In the genomic region with DNA sequence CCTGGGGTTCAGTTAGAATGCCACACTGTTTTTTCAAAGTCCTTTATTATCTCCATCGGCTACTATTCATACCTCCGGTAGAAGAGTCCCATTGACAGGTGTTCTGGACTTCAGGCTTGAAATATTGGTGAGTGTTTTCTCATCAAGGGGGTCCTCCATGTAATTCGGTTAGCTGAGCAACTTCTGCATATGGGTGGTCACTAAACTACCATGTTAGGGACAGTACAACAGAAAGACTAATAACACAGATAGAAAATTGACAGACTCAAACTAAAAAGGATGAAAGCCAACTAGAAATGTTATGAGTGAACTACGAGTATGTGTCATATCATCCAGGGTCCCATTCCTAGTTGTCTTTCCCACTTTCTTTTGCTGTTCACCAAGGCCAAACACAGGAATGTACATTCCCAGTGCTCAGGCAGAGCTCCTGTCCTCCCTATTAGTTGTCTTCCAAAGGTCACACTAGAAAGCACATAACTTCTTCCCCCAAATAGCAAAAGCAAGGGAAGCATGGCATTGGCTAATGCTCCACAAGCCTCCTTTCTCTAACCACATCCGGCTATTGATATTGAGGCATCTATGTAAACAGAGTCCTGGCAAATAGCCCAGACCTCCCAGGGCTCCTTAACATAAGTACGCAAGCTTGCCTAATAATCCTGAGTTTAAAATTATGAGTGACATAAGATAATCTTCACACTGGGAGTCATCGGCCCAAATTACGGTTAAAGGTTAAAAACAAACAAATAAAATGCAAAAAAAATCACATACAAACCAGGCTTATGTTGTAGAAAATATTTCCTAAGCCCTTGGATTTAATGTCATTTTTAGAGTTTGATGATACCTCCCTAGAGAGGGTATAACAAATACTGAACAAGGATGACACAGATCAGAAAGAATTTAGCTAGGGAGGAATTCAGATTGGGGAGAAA, we compare ENCODE assay signal across 1 cellular context.
TF ChIP-seq lines count a peak whose summit lies in the region.

No MANE protein-coding gene starts in this region.

TF ChIP-seq in HepG2, 621 proteins besides CTCF, POLR2A, EP300 and RAD21 (continued from another document and continues in another):
- TF ChIP-seq, protein P1, sequence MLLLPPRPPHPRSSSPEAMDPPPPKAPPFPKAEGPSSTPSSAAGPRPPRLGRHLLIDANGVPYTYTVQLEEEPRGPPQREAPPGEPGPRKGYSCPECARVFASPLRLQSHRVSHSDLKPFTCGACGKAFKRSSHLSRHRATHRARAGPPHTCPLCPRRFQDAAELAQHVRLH (CRISPR knock-in tag; IDR thresholded peaks at IDR 0.05; ENCODE audit: borderline replicate concordance, low read depth), result peak; percentile 95
- peak; percentile 91 for TF ChIP-seq FOSL2 (CRISPR knock-in tag; IDR thresholded peaks at IDR 0.05)
- no peak for TF ChIP-seq ZNF510 (CRISPR knock-in tag; IDR thresholded peaks at IDR 0.05; ENCODE audit: low read depth)
- TF ChIP-seq, protein P2, sequence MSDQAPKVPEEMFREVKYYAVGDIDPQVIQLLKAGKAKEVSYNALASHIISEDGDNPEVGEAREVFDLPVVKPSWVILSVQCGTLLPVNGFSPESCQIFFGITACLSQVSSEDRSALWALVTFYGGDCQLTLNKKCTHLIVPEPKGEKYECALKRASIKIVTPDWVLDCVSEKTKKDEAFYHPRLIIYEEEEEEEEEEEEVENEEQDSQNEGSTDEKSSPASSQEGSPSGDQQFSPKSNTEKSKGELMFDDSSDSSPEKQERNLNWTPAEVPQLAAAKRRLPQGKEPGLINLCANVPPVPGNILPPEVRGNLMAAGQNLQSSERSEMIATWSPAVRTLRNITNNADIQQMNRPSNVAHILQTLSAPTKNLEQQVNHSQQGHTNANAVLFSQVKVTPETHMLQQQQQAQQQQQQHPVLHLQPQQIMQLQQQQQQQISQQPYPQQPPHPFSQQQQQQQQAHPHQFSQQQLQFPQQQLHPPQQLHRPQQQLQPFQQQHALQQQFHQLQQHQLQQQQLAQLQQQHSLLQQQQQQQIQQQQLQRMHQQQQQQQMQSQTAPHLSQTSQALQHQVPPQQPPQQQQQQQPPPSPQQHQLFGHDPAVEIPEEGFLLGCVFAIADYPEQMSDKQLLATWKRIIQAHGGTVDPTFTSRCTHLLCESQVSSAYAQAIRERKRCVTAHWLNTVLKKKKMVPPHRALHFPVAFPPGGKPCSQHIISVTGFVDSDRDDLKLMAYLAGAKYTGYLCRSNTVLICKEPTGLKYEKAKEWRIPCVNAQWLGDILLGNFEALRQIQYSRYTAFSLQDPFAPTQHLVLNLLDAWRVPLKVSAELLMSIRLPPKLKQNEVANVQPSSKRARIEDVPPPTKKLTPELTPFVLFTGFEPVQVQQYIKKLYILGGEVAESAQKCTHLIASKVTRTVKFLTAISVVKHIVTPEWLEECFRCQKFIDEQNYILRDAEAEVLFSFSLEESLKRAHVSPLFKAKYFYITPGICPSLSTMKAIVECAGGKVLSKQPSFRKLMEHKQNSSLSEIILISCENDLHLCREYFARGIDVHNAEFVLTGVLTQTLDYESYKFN (CRISPR knock-in tag; conservative IDR thresholded peaks at IDR 0.05), result peak; percentile 98
- TF ChIP-seq, protein P3, sequence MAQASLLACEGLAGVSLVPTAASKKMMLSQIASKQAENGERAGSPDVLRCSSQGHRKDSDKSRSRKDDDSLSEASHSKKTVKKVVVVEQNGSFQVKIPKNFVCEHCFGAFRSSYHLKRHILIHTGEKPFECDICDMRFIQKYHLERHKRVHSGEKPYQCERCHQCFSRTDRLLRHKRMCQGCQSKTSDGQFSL (CRISPR knock-in tag; IDR thresholded peaks at IDR 0.05), result no peak
- TF ChIP-seq HOXA5 (CRISPR knock-in tag; IDR thresholded peaks at IDR 0.05), result peak; percentile 68; the same call in 1 of the 2 replicates
- peak; percentile 100 for TF ChIP-seq GATAD2A (CRISPR knock-in tag; IDR thresholded peaks at IDR 0.05)
- TF ChIP-seq ZNF83 (CRISPR knock-in tag; IDR thresholded peaks at IDR 0.05; ENCODE audit: borderline replicate concordance), result no peak
- peak; percentile 94 for TF ChIP-seq ZNF292 (CRISPR knock-in tag; IDR thresholded peaks at IDR 0.05; ENCODE audit: borderline replicate concordance, low read depth)
- no peak; the same call in 1 of the 2 replicates for TF ChIP-seq ZBTB21 (CRISPR knock-in tag; IDR thresholded peaks at IDR 0.05)
- TF ChIP-seq POLR2AphosphoS2 (IDR thresholded peaks at IDR 0.05; ENCODE audit: low read depth, low read length), result no peak
- peak; percentile 76; the same call in 1 of the 2 replicates for TF ChIP-seq ZSCAN29 (CRISPR knock-in tag; conservative IDR thresholded peaks at IDR 0.05)
- TF ChIP-seq ZNF136 (CRISPR knock-in tag; IDR thresholded peaks at IDR 0.05; ENCODE audit: low read depth), result no peak; the same call in 1 of the 2 replicates
- no peak for TF ChIP-seq HNRNPK (IDR thresholded peaks at IDR 0.05; ENCODE audit: low read depth, low read length, poor library complexity, severe bottlenecking)
- no peak for TF ChIP-seq TCF12 (IDR thresholded peaks at IDR 0.05)
- TF ChIP-seq TCF12 (CRISPR knock-in tag; IDR thresholded peaks at IDR 0.05), result 0 out of 2 replicates have a peak, but pooled peaks have one; percentile 74
- TF ChIP-seq ZNF33A (CRISPR knock-in tag; IDR thresholded peaks at IDR 0.05; ENCODE audit: borderline replicate concordance), result no peak
- TF ChIP-seq, protein P4, sequence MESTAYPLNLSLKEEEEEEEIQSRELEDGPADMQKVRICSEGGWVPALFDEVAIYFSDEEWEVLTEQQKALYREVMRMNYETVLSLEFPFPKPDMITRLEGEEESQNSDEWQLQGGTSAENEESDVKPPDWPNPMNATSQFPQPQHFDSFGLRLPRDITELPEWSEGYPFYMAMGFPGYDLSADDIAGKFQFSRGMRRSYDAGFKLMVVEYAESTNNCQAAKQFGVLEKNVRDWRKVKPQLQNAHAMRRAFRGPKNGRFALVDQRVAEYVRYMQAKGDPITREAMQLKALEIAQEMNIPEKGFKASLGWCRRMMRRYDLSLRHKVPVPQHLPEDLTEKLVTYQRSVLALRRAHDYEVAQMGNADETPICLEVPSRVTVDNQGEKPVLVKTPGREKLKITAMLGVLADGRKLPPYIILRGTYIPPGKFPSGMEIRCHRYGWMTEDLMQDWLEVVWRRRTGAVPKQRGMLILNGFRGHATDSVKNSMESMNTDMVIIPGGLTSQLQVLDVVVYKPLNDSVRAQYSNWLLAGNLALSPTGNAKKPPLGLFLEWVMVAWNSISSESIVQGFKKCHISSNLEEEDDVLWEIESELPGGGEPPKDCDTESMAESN (CRISPR knock-in tag; conservative IDR thresholded peaks at IDR 0.05), result peak; percentile 55; the same call in 1 of the 2 replicates
- TF ChIP-seq, protein P5, sequence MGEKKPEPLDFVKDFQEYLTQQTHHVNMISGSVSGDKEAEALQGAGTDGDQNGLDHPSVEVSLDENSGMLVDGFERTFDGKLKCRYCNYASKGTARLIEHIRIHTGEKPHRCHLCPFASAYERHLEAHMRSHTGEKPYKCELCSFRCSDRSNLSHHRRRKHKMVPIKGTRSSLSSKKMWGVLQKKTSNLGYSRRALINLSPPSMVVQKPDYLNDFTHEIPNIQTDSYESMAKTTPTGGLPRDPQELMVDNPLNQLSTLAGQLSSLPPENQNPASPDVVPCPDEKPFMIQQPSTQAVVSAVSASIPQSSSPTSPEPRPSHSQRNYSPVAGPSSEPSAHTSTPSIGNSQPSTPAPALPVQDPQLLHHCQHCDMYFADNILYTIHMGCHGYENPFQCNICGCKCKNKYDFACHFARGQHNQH (CRISPR knock-in tag; IDR thresholded peaks at IDR 0.05), result peak; percentile 96
- TF ChIP-seq, protein P6, sequence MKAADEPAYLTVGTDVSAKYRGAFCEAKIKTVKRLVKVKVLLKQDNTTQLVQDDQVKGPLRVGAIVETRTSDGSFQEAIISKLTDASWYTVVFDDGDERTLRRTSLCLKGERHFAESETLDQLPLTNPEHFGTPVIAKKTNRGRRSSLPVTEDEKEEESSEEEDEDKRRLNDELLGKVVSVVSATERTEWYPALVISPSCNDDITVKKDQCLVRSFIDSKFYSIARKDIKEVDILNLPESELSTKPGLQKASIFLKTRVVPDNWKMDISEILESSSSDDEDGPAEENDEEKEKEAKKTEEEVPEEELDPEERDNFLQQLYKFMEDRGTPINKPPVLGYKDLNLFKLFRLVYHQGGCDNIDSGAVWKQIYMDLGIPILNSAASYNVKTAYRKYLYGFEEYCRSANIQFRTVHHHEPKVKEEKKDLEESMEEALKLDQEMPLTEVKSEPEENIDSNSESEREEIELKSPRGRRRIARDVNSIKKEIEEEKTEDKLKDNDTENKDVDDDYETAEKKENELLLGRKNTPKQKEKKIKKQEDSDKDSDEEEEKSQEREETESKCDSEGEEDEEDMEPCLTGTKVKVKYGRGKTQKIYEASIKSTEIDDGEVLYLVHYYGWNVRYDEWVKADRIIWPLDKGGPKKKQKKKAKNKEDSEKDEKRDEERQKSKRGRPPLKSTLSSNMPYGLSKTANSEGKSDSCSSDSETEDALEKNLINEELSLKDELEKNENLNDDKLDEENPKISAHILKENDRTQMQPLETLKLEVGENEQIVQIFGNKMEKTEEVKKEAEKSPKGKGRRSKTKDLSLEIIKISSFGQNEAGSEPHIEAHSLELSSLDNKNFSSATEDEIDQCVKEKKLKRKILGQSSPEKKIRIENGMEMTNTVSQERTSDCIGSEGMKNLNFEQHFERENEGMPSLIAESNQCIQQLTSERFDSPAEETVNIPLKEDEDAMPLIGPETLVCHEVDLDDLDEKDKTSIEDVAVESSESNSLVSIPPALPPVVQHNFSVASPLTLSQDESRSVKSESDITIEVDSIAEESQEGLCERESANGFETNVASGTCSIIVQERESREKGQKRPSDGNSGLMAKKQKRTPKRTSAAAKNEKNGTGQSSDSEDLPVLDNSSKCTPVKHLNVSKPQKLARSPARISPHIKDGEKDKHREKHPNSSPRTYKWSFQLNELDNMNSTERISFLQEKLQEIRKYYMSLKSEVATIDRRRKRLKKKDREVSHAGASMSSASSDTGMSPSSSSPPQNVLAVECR (CRISPR knock-in tag; IDR thresholded peaks at IDR 0.05; ENCODE audit: borderline replicate concordance), result peak; percentile 78; the same call in 1 of the 2 replicates
- no peak for TF ChIP-seq ATAD3A (CRISPR knock-in tag; IDR thresholded peaks at IDR 0.05)
- peak; percentile 99 for TF ChIP-seq POGZ (CRISPR knock-in tag; IDR thresholded peaks at IDR 0.05)
- peak; percentile 57; the same call in 1 of the 2 replicates for TF ChIP-seq ZNF724P (CRISPR knock-in tag; IDR thresholded peaks at IDR 0.05; ENCODE audit: borderline replicate concordance)
- TF ChIP-seq, protein P7, sequence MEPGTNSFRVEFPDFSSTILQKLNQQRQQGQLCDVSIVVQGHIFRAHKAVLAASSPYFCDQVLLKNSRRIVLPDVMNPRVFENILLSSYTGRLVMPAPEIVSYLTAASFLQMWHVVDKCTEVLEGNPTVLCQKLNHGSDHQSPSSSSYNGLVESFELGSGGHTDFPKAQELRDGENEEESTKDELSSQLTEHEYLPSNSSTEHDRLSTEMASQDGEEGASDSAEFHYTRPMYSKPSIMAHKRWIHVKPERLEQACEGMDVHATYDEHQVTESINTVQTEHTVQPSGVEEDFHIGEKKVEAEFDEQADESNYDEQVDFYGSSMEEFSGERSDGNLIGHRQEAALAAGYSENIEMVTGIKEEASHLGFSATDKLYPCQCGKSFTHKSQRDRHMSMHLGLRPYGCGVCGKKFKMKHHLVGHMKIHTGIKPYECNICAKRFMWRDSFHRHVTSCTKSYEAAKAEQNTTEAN (CRISPR knock-in tag; conservative IDR thresholded peaks at IDR 0.05), result 0 out of 2 replicates have a peak, but pooled peaks have one; percentile 18
- TF ChIP-seq, protein P8, sequence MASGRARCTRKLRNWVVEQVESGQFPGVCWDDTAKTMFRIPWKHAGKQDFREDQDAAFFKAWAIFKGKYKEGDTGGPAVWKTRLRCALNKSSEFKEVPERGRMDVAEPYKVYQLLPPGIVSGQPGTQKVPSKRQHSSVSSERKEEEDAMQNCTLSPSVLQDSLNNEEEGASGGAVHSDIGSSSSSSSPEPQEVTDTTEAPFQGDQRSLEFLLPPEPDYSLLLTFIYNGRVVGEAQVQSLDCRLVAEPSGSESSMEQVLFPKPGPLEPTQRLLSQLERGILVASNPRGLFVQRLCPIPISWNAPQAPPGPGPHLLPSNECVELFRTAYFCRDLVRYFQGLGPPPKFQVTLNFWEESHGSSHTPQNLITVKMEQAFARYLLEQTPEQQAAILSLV (CRISPR knock-in tag; IDR thresholded peaks at IDR 0.05; ENCODE audit: borderline replicate concordance), result no peak
- TF ChIP-seq ZNF484 (CRISPR knock-in tag; IDR thresholded peaks at IDR 0.05; ENCODE audit: borderline replicate concordance, low read depth), result no peak
- no peak for TF ChIP-seq ZNF333 (CRISPR knock-in tag; IDR thresholded peaks at IDR 0.05; ENCODE audit: borderline replicate concordance)
- TF ChIP-seq ZC3H13 (CRISPR knock-in tag; IDR thresholded peaks at IDR 0.05), result no peak
- TF ChIP-seq ZIK1 (CRISPR knock-in tag; IDR thresholded peaks at IDR 0.05; ENCODE audit: borderline replicate concordance, low read depth), result peak; percentile 82; the same call in 1 of the 2 replicates
- peak; percentile 83; the same call in 1 of the 2 replicates for TF ChIP-seq HOXA3 (CRISPR knock-in tag; IDR thresholded peaks at IDR 0.05)
- TF ChIP-seq, protein P9, sequence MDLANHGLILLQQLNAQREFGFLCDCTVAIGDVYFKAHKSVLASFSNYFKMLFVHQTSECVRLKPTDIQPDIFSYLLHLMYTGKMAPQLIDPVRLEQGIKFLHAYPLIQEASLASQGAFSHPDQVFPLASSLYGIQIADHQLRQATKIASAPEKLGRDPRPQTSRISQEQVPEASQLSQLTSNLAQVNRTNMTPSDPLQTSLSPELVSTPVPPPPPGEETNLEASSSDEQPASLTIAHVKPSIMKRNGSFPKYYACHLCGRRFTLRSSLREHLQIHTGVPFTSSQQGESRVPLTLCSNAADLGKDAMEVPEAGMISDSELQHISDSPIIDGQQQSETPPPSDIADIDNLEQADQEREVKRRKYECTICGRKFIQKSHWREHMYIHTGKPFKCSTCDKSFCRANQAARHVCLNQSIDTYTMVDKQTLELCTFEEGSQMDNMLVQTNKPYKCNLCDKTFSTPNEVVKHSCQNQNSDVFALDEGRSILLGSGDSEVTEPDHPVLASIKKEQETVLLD (CRISPR knock-in tag; IDR thresholded peaks at IDR 0.05; ENCODE audit: low read depth), result no peak; the same call in 1 of the 2 replicates
- peak; percentile 98 for TF ChIP-seq MEF2D (CRISPR knock-in tag; IDR thresholded peaks at IDR 0.05)
- TF ChIP-seq ZSCAN22 (CRISPR knock-in tag; IDR thresholded peaks at IDR 0.05), result no peak
- peak; percentile 49; the same call in 1 of the 2 replicates for TF ChIP-seq NKX3-1 (CRISPR knock-in tag; IDR thresholded peaks at IDR 0.05)
- no peak for TF ChIP-seq ZNF720 (CRISPR knock-in tag; IDR thresholded peaks at IDR 0.05)
- no peak for TF ChIP-seq BRD4 (CRISPR knock-in tag; IDR thresholded peaks at IDR 0.05)
- 0 out of 2 replicates have a peak, but pooled peaks have one; percentile 25 for TF ChIP-seq MXD4 (CRISPR knock-in tag; IDR thresholded peaks at IDR 0.05)
- TF ChIP-seq NFRKB (IDR thresholded peaks at IDR 0.05), result no peak
- no peak; the same call in 1 of the 2 replicates for TF ChIP-seq ZNF782 (CRISPR knock-in tag; IDR thresholded peaks at IDR 0.05; ENCODE audit: borderline replicate concordance)
- no peak for TF ChIP-seq MAFF (IDR thresholded peaks at IDR 0.05; ENCODE audit: low read depth, low read length)
- no peak for TF ChIP-seq ZNF598 (CRISPR knock-in tag; IDR thresholded peaks at IDR 0.05; ENCODE audit: borderline replicate concordance)
- TF ChIP-seq SIN3A (IDR thresholded peaks at IDR 0.05; ENCODE audit: borderline replicate concordance, low read depth, low read length), result no peak
- TF ChIP-seq ZNF747 (CRISPR knock-in tag; IDR thresholded peaks at IDR 0.05; ENCODE audit: borderline replicate concordance), result peak; percentile 91; the same call in 1 of the 2 replicates
- TF ChIP-seq KDM1A (CRISPR knock-in tag; IDR thresholded peaks at IDR 0.05), result peak; percentile 95
- peak; percentile 94 for TF ChIP-seq NCOA1 (CRISPR knock-in tag; IDR thresholded peaks at IDR 0.05)
- TF ChIP-seq ARNT (IDR thresholded peaks at IDR 0.05), result no peak
- no peak for TF ChIP-seq SNAI1 (CRISPR knock-in tag; IDR thresholded peaks at IDR 0.05; ENCODE audit: borderline replicate concordance)
- TF ChIP-seq ZNF12 (CRISPR knock-in tag; IDR thresholded peaks at IDR 0.05), result peak; percentile 61; the same call in 1 of the 2 replicates
